ENCODE assay signal across 27 cellular contexts in the genomic region with DNA sequence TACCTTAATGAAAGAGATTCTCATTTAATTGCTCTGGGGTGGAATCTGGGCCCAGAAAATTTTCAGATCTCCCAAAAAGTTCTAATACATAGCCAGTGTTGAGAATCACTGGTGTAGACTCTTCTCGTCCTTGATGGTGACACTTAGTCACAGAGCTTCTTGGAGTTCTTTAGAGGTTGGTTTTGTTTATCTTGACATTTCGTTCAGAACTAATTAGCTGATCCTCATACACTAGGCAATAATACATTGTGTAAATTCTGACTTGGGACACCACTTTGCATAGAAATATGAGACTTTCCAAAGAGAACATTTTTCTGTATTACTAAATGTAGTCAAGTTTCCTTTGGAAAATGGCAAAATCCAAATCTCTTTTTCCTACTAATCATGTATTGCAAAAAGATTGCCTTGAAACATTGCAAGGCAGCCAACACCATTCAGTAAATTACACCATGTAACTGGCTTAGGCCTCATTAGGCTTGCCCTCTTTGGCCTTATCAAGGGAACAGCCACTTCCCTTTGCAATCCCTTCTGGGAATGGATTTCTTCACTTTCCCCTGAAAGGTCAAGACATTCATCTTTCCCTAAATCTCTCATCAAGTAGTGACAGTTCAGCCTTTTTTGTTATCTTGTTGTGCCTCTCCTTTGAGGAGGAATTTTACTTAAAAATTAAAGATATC.
"Had no signal": no experiment of that assay in that cellular context is flagged by ENCODE, and none has a peak within 500 bp of the region (broad histone marks: within the 10 kb centered on the region; RNA-seq: fewer than 3 reads in every experiment).

No MANE protein-coding gene starts in this region.

- H3K4me3 ChIP-seq: SJCRH30 had no signal

- H3K36me3 Mint-ChIP-seq: activated naive CD8-positive, alpha-beta T cell had no signal

- H3K4me1 ChIP-seq: SJCRH30 had no signal

- H3K27me3 ChIP-seq: SJCRH30 had no signal

- H3K27ac ChIP-seq: KMS-11, SJCRH30, WERI-Rb-1 had no signal

- H3K27ac Mint-ChIP-seq: activated CD4-positive, alpha-beta memory T cell treated with anti-CD3 and anti-CD28 coated beads, Interleukin-2, amount 10 ng/mL, durations not matched to agents 7 days and 5 days; activated CD4-positive, alpha-beta T cell treated with anti-CD3 and anti-CD28 coated beads for 36 hours; activated naive CD4-positive, alpha-beta T cell treated with anti-CD3 and anti-CD28 coated beads for 36 hours; activated naive CD8-positive, alpha-beta T cell; activated T-helper 17 cell treated with anti-CD3 and anti-CD28 coated beads, Interleukin-2, amount 50 U/mL, for 72 hours had no signal

- DNase-seq: activated CD4-positive, alpha-beta memory T cell treated with anti-CD3 and anti-CD28 coated beads, Interleukin-2, amount 10 ng/mL, durations not matched to agents 7 days and 5 days; activated CD4-positive, alpha-beta T cell treated with anti-CD3 and anti-CD28 coated beads for 36 hours; activated CD4-positive, alpha-beta T cell treated with anti-CD3 and anti-CD28 coated beads, Interleukin-2, amount 50 U/mL, for 1 hour; activated gamma-delta T cell; activated naive CD4-positive, alpha-beta T cell treated with anti-CD3 and anti-CD28 coated beads for 36 hours; activated T-cell treated with anti-CD3 and anti-CD28 coated beads for 4 hours; activated T-cell treated with anti-CD3 and anti-CD28 coated beads, Interleukin-2, amount 50 U/mL, for 48 hours; NCI-H1092 treated with DMSO at 0.1 percent for 48 hours; NCI-H1417 treated with DMSO at 0.1 percent for 48 hours; NCI-H1694; NCI-H2029; NCI-H2107; NCI-H2171 treated with DMSO at 0.1 percent for 48 hours; NCI-H226; NCI-H526 treated with DMSO at 0.1 percent for 48 hours; NCI-H82; OCI-M1; Right ventricle myocardium superior; RPMI8226; SJCRH30; SK-N-SH; T-helper 1 cell; WERI-Rb-1 had no signal

- H3K9me3 Mint-ChIP-seq: activated CD4-positive, alpha-beta memory T cell treated with anti-CD3 and anti-CD28 coated beads, Interleukin-2, amount 10 ng/mL, durations not matched to agents 7 days and 5 days; activated naive CD4-positive, alpha-beta T cell treated with anti-CD3 and anti-CD28 coated beads for 36 hours had no signal

- ATAC-seq: activated CD4-positive, alpha-beta T cell treated with anti-CD3 and anti-CD28 coated beads for 36 hours; activated T-helper 17 cell treated with anti-CD3 and anti-CD28 coated beads, Interleukin-2, amount 50 U/mL, for 72 hours; Panc1 had no signal

- H3K4me3 Mint-ChIP-seq: activated CD4-positive, alpha-beta memory T cell treated with anti-CD3 and anti-CD28 coated beads, Interleukin-2, amount 10 ng/mL, durations not matched to agents 7 days and 5 days; activated CD4-positive, alpha-beta T cell treated with anti-CD3 and anti-CD28 coated beads for 36 hours; activated naive CD4-positive, alpha-beta T cell treated with anti-CD3 and anti-CD28 coated beads for 36 hours; activated naive CD8-positive, alpha-beta T cell; activated T-helper 17 cell treated with anti-CD3 and anti-CD28 coated beads, Interleukin-2, amount 50 U/mL, for 72 hours had no signal

- H3K4me1 Mint-ChIP-seq: activated CD4-positive, alpha-beta memory T cell treated with anti-CD3 and anti-CD28 coated beads, Interleukin-2, amount 10 ng/mL, durations not matched to agents 7 days and 5 days; activated CD4-positive, alpha-beta T cell treated with anti-CD3 and anti-CD28 coated beads for 36 hours; activated T-helper 17 cell treated with anti-CD3 and anti-CD28 coated beads, Interleukin-2, amount 50 U/mL, for 72 hours had no signal

- H3K36me3 ChIP-seq: SJCRH30, WERI-Rb-1 had no signal

- H3K9me3 ChIP-seq: SJCRH30, SK-N-SH had no signal
